Comparison of ENCODE assay signal across 17 cellular contexts in the genomic region with DNA sequence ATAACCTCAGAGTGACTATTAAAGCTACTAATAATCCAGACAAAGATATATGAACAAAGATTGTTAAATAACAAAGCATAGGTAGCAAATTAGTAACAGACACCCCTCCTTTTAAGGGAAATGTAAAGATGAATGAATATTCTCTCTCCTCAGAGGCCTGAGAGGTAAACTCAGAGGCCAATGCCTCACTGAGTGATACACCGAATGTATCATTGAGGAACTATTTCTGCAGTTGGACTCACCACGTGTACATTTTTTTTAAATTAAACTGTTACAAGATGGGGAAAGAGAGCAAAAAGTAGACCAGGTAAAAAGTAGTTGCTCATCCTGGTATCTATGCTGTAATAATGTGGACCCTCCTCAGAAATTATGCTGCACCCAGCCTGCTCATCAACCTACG.
"Had no signal": no experiment of that assay in that cellular context is flagged by ENCODE, and none has a peak within 500 bp of the region (broad histone marks: within the 10 kb centered on the region; RNA-seq: fewer than 3 reads in every experiment).

No MANE protein-coding gene starts in this region.

- H3K36me3 ChIP-seq: brain microvascular endothelial cell had no signal

- DNase-seq: activated CD4-positive, alpha-beta T cell treated with anti-CD3 and anti-CD28 coated beads, Interleukin-2, amount 10 ng/mL, durations not matched to agents 24 days and 14 days; activated CD8-positive, alpha-beta T cell treated with anti-CD3 and anti-CD28 coated beads, Interleukin-2, amount 10 ng/mL, durations not matched to agents 7 days and 5 days; activated naive CD4-positive, alpha-beta T cell treated with anti-CD3 and anti-CD28 coated beads for 36 hours; activated T-cell treated with anti-CD3 and anti-CD28 coated beads, Interleukin-2, amount 50 U/mL, for 24 hours; brain microvascular endothelial cell; erythroblast; immature natural killer cell; lower lobe of right lung; natural killer cell; nucleus accumbens; posterior cingulate gyrus; retina; stimulated activated naive B cell treated with anti-CD40 and anti-IgM and Interleukin-4, amounts not matched to agents 10 μg/mL and 1 μg/mL and 100 μg/mL, for 72 hours; T1000 had no signal

- H3K9me3 ChIP-seq: lower lobe of right lung had no signal

- H3K27ac ChIP-seq: brain microvascular endothelial cell, lower lobe of right lung had no signal

- H3K4me3 ChIP-seq: coronary artery, lower lobe of right lung had no signal

- ATAC-seq: activated CD8-positive, alpha-beta T cell treated with anti-CD3 and anti-CD28 coated beads, Interleukin-2, amount 10 ng/mL, durations not matched to agents 7 days and 5 days; lower lobe of right lung; natural killer cell; stimulated activated naive B cell treated with anti-CD40 and anti-IgM and Interleukin-4, amounts not matched to agents 10 μg/mL and 1 μg/mL and 100 μg/mL, for 72 hours had no signal

- H3K9me3 Mint-ChIP-seq: activated CD4-positive, alpha-beta T cell treated with anti-CD3 and anti-CD28 coated beads, Interleukin-2, amount 10 ng/mL, durations not matched to agents 24 days and 14 days; activated naive CD4-positive, alpha-beta T cell treated with anti-CD3 and anti-CD28 coated beads for 36 hours; activated T-cell treated with anti-CD3 and anti-CD28 coated beads, Interleukin-2, amount 50 U/mL, for 24 hours; activated T-helper 2 cell treated with anti-CD3 and anti-CD28 coated beads, Interferon-gamma antibody, Interleukin-2, Interleukin-4, amounts not matched to agents 10 μg/mL and 5 μg/mL and 100 μg/mL, durations not matched to agents 14 hours and 24 hours and 36 hours; central memory CD8-positive, alpha-beta T cell; immature natural killer cell; natural killer cell had no signal

- H3K4me1 Mint-ChIP-seq: activated CD4-positive, alpha-beta T cell treated with anti-CD3 and anti-CD28 coated beads, Interleukin-2, amount 10 ng/mL, durations not matched to agents 24 days and 14 days; central memory CD8-positive, alpha-beta T cell; immature natural killer cell; natural killer cell; stimulated activated naive B cell treated with anti-CD40 and anti-IgM and Interleukin-4, amounts not matched to agents 10 μg/mL and 1 μg/mL and 100 μg/mL, for 72 hours had no signal

- H3K36me3 Mint-ChIP-seq: immature natural killer cell; natural killer cell; stimulated activated naive B cell treated with anti-CD40 and anti-IgM and Interleukin-4, amounts not matched to agents 10 μg/mL and 1 μg/mL and 100 μg/mL, for 72 hours had no signal

- H3K27ac Mint-ChIP-seq: activated CD4-positive, alpha-beta T cell treated with anti-CD3 and anti-CD28 coated beads, Interleukin-2, amount 10 ng/mL, durations not matched to agents 24 days and 14 days; activated CD8-positive, alpha-beta T cell treated with anti-CD3 and anti-CD28 coated beads, Interleukin-2, amount 10 ng/mL, durations not matched to agents 7 days and 5 days; activated naive CD4-positive, alpha-beta T cell treated with anti-CD3 and anti-CD28 coated beads for 36 hours; activated T-cell treated with anti-CD3 and anti-CD28 coated beads, Interleukin-2, amount 50 U/mL, for 24 hours; activated T-helper 2 cell treated with anti-CD3 and anti-CD28 coated beads, Interferon-gamma antibody, Interleukin-2, Interleukin-4, amounts not matched to agents 10 μg/mL and 5 μg/mL and 100 μg/mL, durations not matched to agents 14 hours and 24 hours and 36 hours; immature natural killer cell; natural killer cell; stimulated activated naive B cell treated with anti-CD40 and anti-IgM and Interleukin-4, amounts not matched to agents 10 μg/mL and 1 μg/mL and 100 μg/mL, for 72 hours had no signal

- H3K27me3 Mint-ChIP-seq: activated T-cell treated with anti-CD3 and anti-CD28 coated beads, Interleukin-2, amount 50 U/mL, for 24 hours; central memory CD8-positive, alpha-beta T cell; stimulated activated naive B cell treated with anti-CD40 and anti-IgM and Interleukin-4, amounts not matched to agents 10 μg/mL and 1 μg/mL and 100 μg/mL, for 72 hours had no signal

- H3K27me3 ChIP-seq: brain microvascular endothelial cell had no signal

- H3K4me3 Mint-ChIP-seq: activated CD4-positive, alpha-beta T cell treated with anti-CD3 and anti-CD28 coated beads, Interleukin-2, amount 10 ng/mL, durations not matched to agents 24 days and 14 days; activated CD8-positive, alpha-beta T cell treated with anti-CD3 and anti-CD28 coated beads, Interleukin-2, amount 10 ng/mL, durations not matched to agents 7 days and 5 days; activated naive CD4-positive, alpha-beta T cell treated with anti-CD3 and anti-CD28 coated beads for 36 hours; activated T-cell treated with anti-CD3 and anti-CD28 coated beads, Interleukin-2, amount 50 U/mL, for 24 hours; central memory CD8-positive, alpha-beta T cell; immature natural killer cell; natural killer cell; stimulated activated naive B cell treated with anti-CD40 and anti-IgM and Interleukin-4, amounts not matched to agents 10 μg/mL and 1 μg/mL and 100 μg/mL, for 72 hours had no signal
